ENCODE assay signal across 6 cellular contexts in genomic region chr6:127079681-127080080, GRCh38. TPM values are rescaled to one million over a fixed set of nuclear protein-coding genes. Genes with fewer than 3 reads are reported as not detected.
"Had no signal": no experiment of that assay in that cellular context is flagged by ENCODE, and none has a peak within 500 bp of the region (broad histone marks: within the 10 kb centered on the region; RNA-seq: fewer than 3 reads in every experiment).

No MANE protein-coding gene starts in this region.

- ATAC-seq: GM23338 had no signal

- H3K4me3 ChIP-seq: GM23338 had no signal

- DNase-seq: H9, HCEC 1CT, IMR-90 had no signal

RNA-seq across cellular contexts. Expression of gene RSPO3, which starts 38.8 kb away (rescaled TPM):
- total RNA-seq: GM23338, H1, H9, HT-29, IMR-90 had no signal
